Comparison of ENCODE assay signal across 8 cellular contexts in genomic region chr1:229430761-229431269, GRCh38. TPM values are rescaled to one million over a fixed set of nuclear protein-coding genes. Genes with fewer than 3 reads are reported as not detected.
A peak's percentile ranks its signal among the peaks of the same experiment; 100 is the strongest.
DNase-seq lines count a peak whose midpoint lies in the region; ATAC-seq, FAIRE-seq and TF ChIP-seq lines count a peak whose summit lies in the region.

No MANE protein-coding gene starts in this region.

- H3K4me3 Mint-ChIP-seq in brain: peak overlapping the region; percentile 53 to 82 (median 60)

- FAIRE-seq in RCC 7860 (lab: Jason Lieb, UNC): no peak

- H3K27ac ChIP-seq in AG04450 (ENCODE audit: low read depth, low read length) (no peak overlapping the region), right lobe of liver (no peak overlapping the region), thyroid gland (no peak overlapping the region), OCI-LY7 (ENCODE audit: low read depth, low read length, poor library complexity, severe bottlenecking) (no peak overlapping the region)

- WGBS in right lobe of liver (ENCODE audit: insufficient coverage, low coverage, low lambda C conversion rate, missing lambda C conversion rate): 0% methylated on average over 7 of the region's 16 CpGs
- 3% methylated on average over 9 to 16 of the region's 16 CpGs for WGBS in thyroid gland, 2 donors

- ATAC-seq in right lobe of liver: peak; percentile 40 to 73 (median 60)

- CTCF ChIA-PET in AG04450 (lab: Charles Lee): no interaction called here
- CTCF ChIA-PET in OCI-LY7 (lab: Charles Lee; ENCODE audit: unreplicated experiment): no interaction called here

- peaks cover 8% of the 10 kb centered on the region for H3K36me3 Mint-ChIP-seq in brain

- H3K4me2 ChIP-seq in OCI-LY7 (ENCODE audit: low read length): no peak overlapping the region

- TF ChIP-seq POLR2A in NB4 (IDR thresholded peaks at IDR 0.05; ENCODE audit: extremely low read depth, insufficient read length) (no peak), right lobe of liver (IDR thresholded peaks at IDR 0.05) (no peak), thyroid gland (IDR thresholded peaks at IDR 0.05) (no peak)

- H3K36me3 ChIP-seq in right lobe of liver: no peaks in the 10 kb centered on the region
- no peaks in the 10 kb centered on the region for H3K36me3 ChIP-seq in thyroid gland
- no peaks in the 10 kb centered on the region for H3K36me3 ChIP-seq in OCI-LY7 (ENCODE audit: insufficient read depth, low read length)

- H3K4me1 ChIP-seq in right lobe of liver: peaks cover 0 to 9% (median 0%) of the 10 kb centered on the region in 4 donors
- H3K4me1 ChIP-seq in thyroid gland: peaks cover 13 to 23% of the 10 kb centered on the region in 2 donors
- H3K4me1 ChIP-seq in OCI-LY7 (ENCODE audit: insufficient read depth, low read length, poor library complexity, severe bottlenecking): peaks cover 27% of the 10 kb centered on the region

- H3K9me3 Mint-ChIP-seq in brain: peaks cover 0 to 19% (median 5%) of the 10 kb centered on the region in 5 experiments

- no peaks in the 10 kb centered on the region for H3K9me2 ChIP-seq in OCI-LY7 (ENCODE audit: insufficient read depth, low read length)

- TF ChIP-seq CTCF in AG04450 (IDR thresholded peaks at IDR 0.05; ENCODE audit: low read depth, low read length) (peak; percentile 6; the same call in 1 of the 2 replicates), NB4 (IDR thresholded peaks at IDR 0.05; ENCODE audit: low read depth, low read length) (no peak), brain (conservative IDR thresholded peaks at IDR 0.05) (no peak), right lobe of liver (IDR thresholded peaks at IDR 0.05) (no peak), thyroid gland (IDR thresholded peaks at IDR 0.05) (no peak), OCI-LY7 (conservative IDR thresholded peaks at IDR 0.05; ENCODE audit: low read length) (no peak)

- H4K20me1 ChIP-seq in OCI-LY7 (ENCODE audit: insufficient read depth, low read length): no peaks in the 10 kb centered on the region

- POLR2A ChIA-PET in AG04450 (lab: Yijun Ruan, JAX) (no interaction called here), OCI-LY7 (lab: Charles Lee) (no interaction called here)

- no peaks in the 10 kb centered on the region for H3K79me2 ChIP-seq in OCI-LY7 (ENCODE audit: insufficient read depth, low read depth, low read length)

- H3K9me3 ChIP-seq in AG04450 (ENCODE audit: control insufficient read depth, insufficient read depth, low read length) (peaks cover 5% of the 10 kb centered on the region; the same call in 1 of the 2 replicates), right lobe of liver (no peaks in the 10 kb centered on the region), thyroid gland (no peaks in the 10 kb centered on the region), OCI-LY7 (ENCODE audit: low read length) (no peaks in the 10 kb centered on the region)

- H3K4me3 ChIP-seq in AG04450 (ENCODE audit: low read depth, low read length) (no peak overlapping the region), NB4 (ENCODE audit: low read depth, low read length) (no peak overlapping the region), right lobe of liver (no peak overlapping the region), thyroid gland (replicated peaks in 1 of 3) (no peak overlapping the region), OCI-LY7 (ENCODE audit: low read depth, low read length, poor library complexity, severe bottlenecking) (no peak overlapping the region)

- H3K27me3 Mint-ChIP-seq in brain: peaks cover 19% of the 10 kb centered on the region

- no TSS peak for BruUV-seq in OCI-LY7 (replicated peaks; lab: Mats Ljungman, UMichigan)

- peak overlapping the region in 2 of 5 experiments; percentile 28 to 48 for H3K27ac Mint-ChIP-seq in brain

- intact Hi-C loops in right lobe of liver (cut with DNase I): no loop called here
- intact Hi-C loops in thyroid gland (cut with DNase I): no loop called here
- intact Hi-C loops in OCI-LY7 (cut with micrococcal nuclease; ENCODE audit: unreplicated experiment): no loop called here

- DNase-seq in AG04450 (ENCODE audit: low read depth, low spot score) (no peak), NB4 (ENCODE audit: low read depth) (peak; percentile 74), right lobe of liver (peak in 1 of 3 donors; percentile 46), thyroid gland (peak; percentile 43 to 66), RCC 7860 (ENCODE audit: low spot score) (no peak), OCI-LY7 (ENCODE audit: low spot score) (no peak), superior temporal gyrus (ENCODE audit: extremely low spot score) (no peak)

- H3K27me3 ChIP-seq in AG04450 (ENCODE audit: control insufficient read depth, insufficient read depth, low read length) (peaks cover 70% of the 10 kb centered on the region), right lobe of liver (peaks cover 0 to 26% of the 10 kb centered on the region in 2 donors), thyroid gland (peaks cover 31% of the 10 kb centered on the region)

- no peak overlapping the region for H2AFZ ChIP-seq in OCI-LY7 (ENCODE audit: low read length)

- peaks cover 22% of the 10 kb centered on the region for H3K4me1 Mint-ChIP-seq in brain

RNA-seq across cellular contexts. Expression of gene ACTA1, which starts 3.1 kb away (rescaled TPM):
- polyA plus RNA-seq in AG04450 (2011; rRNA removed) (not detected in 2 replicates), brain (ENCODE audit: insufficient read depth, low read depth, low replicate concordance) (0.88 TPM)
- polyA minus RNA-seq in AG04450 (2011; rRNA and poly(A)+ RNA removed): not detected in 2 replicates
- total RNA-seq in right lobe of liver (10 to 100 TPM in 1 of 6 experiments, 1 to 10 TPM in 4, not detected in 1; 1.1 to 14.2 (median 1.3) TPM), thyroid gland (under 1 TPM in 2 of 4 donors, not detected in 2; 0.33 to 0.40 TPM), OCI-LY7 (2022) (not detected in 2 replicates)
- not detected in 2 replicates for total RNA-seq in OCI-LY7 (2014; rRNA removed; shearing (Covaris generic))

Comparison
In these comparisons a context has a peak if more than half of its experiments do, and no peak if none do; other contexts are left out.
1. DNase-seq: peak in NB4 (single experiment) and thyroid gland (2 of 2); none in AG04450 (single experiment), RCC 7860 (single experiment), OCI-LY7 (single experiment) and superior temporal gyrus (single experiment).